21 cellular contexts compared by ENCODE assay signal in the genomic region with DNA sequence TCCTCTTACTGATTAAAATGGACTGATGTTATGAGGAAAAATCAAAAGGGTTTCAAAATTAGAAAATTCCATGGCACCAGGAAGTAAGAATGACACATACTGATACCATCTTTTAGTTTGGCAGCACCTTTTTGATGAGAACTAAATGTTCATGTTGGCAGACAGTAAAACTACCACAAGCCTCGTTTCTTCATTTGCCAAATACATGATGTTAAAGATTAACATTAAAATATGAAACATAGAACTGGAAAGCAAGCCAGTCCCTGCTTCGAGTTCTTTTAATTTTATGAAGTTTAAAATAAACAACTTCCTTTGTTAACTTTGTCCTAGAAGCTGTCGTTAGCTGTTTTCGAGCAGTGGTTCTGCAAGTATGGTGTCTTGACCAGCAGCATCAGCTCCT.
"Had no signal": no experiment of that assay in that cellular context is flagged by ENCODE, and none has a peak within 500 bp of the region (broad histone marks: within the 10 kb centered on the region; RNA-seq: fewer than 3 reads in every experiment).

No MANE protein-coding gene starts in this region.

- H3K9me3 ChIP-seq: gastroesophageal sphincter, mucosa of descending colon, right atrium auricular region, thoracic aorta had no signal

- H2AFZ ChIP-seq: hepatocyte, parathyroid adenoma had no signal

- H3K4me1 ChIP-seq: gastroesophageal sphincter, parathyroid adenoma, right atrium auricular region had no signal

- H3K9me3 Mint-ChIP-seq: activated B cell treated with CpG ODN at 0.5 μM for 24 hours; activated CD8-positive, alpha-beta T cell treated with anti-CD3 and anti-CD28 coated beads for 36 hours; activated T-cell treated with anti-CD3 and anti-CD28 coated beads, Interleukin-2, amount 50 U/mL, for 72 hours; natural killer cell treated with Interleukin-12 subunit alpha and Interleukin-12 subunit beta and Interleukin-15 and Interleukin-18, amount 100 ng/mL, for 72 hours had no signal

- H3K36me3 ChIP-seq: gastroesophageal sphincter, right atrium auricular region, thoracic aorta had no signal

- H3K27ac ChIP-seq: gastroesophageal sphincter, hepatocyte, parathyroid adenoma, right atrium auricular region, thoracic aorta had no signal

- H3K4me3 Mint-ChIP-seq: activated B cell treated with CpG ODN at 0.5 μM for 24 hours; activated CD8-positive, alpha-beta T cell treated with anti-CD3 and anti-CD28 coated beads for 36 hours; activated T-cell treated with anti-CD3 and anti-CD28 coated beads, Interleukin-2, amount 50 U/mL, for 72 hours; natural killer cell treated with Interleukin-12 subunit alpha and Interleukin-12 subunit beta and Interleukin-15 and Interleukin-18, amount 100 ng/mL, for 72 hours had no signal

- H3K79me2 ChIP-seq: hepatocyte, parathyroid adenoma had no signal

- H3K27me3 Mint-ChIP-seq: activated B cell treated with CpG ODN at 0.5 μM for 24 hours; activated CD8-positive, alpha-beta T cell treated with anti-CD3 and anti-CD28 coated beads for 36 hours had no signal

- H3K4me2 ChIP-seq: hepatocyte, smooth muscle cell had no signal

- H3K27me3 ChIP-seq: gastroesophageal sphincter, hepatocyte, right atrium auricular region had no signal

- ATAC-seq: activated CD8-positive, alpha-beta T cell treated with anti-CD3 and anti-CD28 coated beads for 36 hours; activated T-cell treated with anti-CD3 and anti-CD28 coated beads, Interleukin-2, amount 50 U/mL, for 72 hours; gastroesophageal sphincter; left ventricle myocardium superior; mucosa of descending colon; natural killer cell treated with Interleukin-12 subunit alpha and Interleukin-12 subunit beta and Interleukin-15 and Interleukin-18, amount 100 ng/mL, for 72 hours had no signal

- H3K27ac Mint-ChIP-seq: activated B cell treated with CpG ODN at 0.5 μM for 24 hours; activated CD8-positive, alpha-beta T cell treated with anti-CD3 and anti-CD28 coated beads for 36 hours; activated T-cell treated with anti-CD3 and anti-CD28 coated beads, Interleukin-2, amount 50 U/mL, for 72 hours; natural killer cell treated with Interleukin-12 subunit alpha and Interleukin-12 subunit beta and Interleukin-15 and Interleukin-18, amount 100 ng/mL, for 72 hours had no signal

- DNase-seq: activated B cell treated with CpG ODN at 0.5 μM for 24 hours; activated CD8-positive, alpha-beta T cell treated with anti-CD3 and anti-CD28 coated beads for 36 hours; activated effector memory CD4-positive, alpha-beta T cell treated with anti-CD3 and anti-CD28 coated beads, Interleukin-2, amount 50 U/mL, for 16 hours; activated naive CD4-positive, alpha-beta T cell treated with anti-CD3 and anti-CD28 coated beads, Interleukin-2, amount 50 U/mL, for 16 hours; activated T-cell treated with anti-CD3 and anti-CD28 coated beads, Interleukin-2, amount 50 U/mL, for 72 hours; amniotic stem cell; caudate nucleus; islet precursor cell; left ventricle myocardium superior; mucosa of descending colon; occipital lobe; stimulated activated CD4-positive, alpha-beta T cell treated with anti-CD3 and anti-CD28 coated beads, Interleukin-2, amount 100 ng/mL, for 24 hours; stimulated activated naive CD4-positive, alpha-beta T cell treated with Interleukin-2 at 50 U/mL for 16 hours; trophoblast cell had no signal

- H3K4me3 ChIP-seq: gastroesophageal sphincter, hepatocyte, mucosa of descending colon, right atrium auricular region, smooth muscle cell, thoracic aorta had no signal
